In the genomic region with DNA sequence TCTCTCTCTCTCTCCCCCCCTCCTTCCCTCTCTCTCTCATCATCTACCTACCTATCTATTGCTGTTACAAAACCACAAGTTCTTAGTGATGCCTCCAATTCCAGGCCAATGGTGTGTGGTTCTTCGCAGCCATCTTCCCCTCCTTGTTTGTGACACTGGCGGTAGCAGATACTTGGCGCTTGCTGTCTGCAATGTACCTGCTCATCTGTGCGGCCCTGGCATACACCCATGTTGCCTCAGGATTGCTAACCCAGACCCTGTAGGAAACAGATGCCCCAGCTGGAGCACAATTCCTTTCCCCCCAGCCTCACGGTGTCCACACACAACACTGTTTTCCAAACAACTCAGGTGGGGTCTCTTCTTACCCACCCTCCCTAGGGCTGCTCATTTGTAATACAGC, we compare ENCODE assay signal across 33 cellular contexts. TPM values are rescaled to one million over a fixed set of nuclear protein-coding genes. Genes with fewer than 3 reads are reported as not detected.
DNase-seq lines count a peak whose midpoint lies in the region; ATAC-seq, FAIRE-seq and TF ChIP-seq lines count a peak whose summit lies in the region.
"Had no signal": no experiment of that assay in that cellular context is flagged by ENCODE, and none has a peak within 500 bp of the region (broad histone marks: within the 10 kb centered on the region; RNA-seq: fewer than 3 reads in every experiment).

No MANE protein-coding gene starts in this region.

- 52% methylated on average over 5 of the region's 5 CpGs for WGBS in HepG2 (ENCODE audit: low lambda C conversion rate)
- 88% methylated on average over 5 of the region's 5 CpGs for WGBS in right lobe of liver (ENCODE audit: insufficient coverage, low coverage, low lambda C conversion rate, missing lambda C conversion rate)

- no peak overlapping the region for H3K4me2 ChIP-seq in HepG2 (ENCODE audit: low read depth, low read length)
- H3K4me2 ChIP-seq: hepatocyte had no signal

- no peaks in the 10 kb centered on the region; the same call in 1 of the 2 replicates for H4K20me1 ChIP-seq in HepG2 (ENCODE audit: insufficient read depth, low read length)

- TF ChIP-seq CTCF in HepG2 (CRISPR knock-in tag; IDR thresholded peaks at IDR 0.05) (no peak), right lobe of liver (IDR thresholded peaks at IDR 0.05) (no peak)

- in situ Hi-C loops in HepG2 (cut with HindIII; ENCODE audit: extremely low pct_ligation_motif_present, low pct_unique_long_range_greater_than_20kb): no loop called here

- CTCF ChIA-PET in HepG2 (lab: Yijun Ruan, JAX; ENCODE audit: low intra/inter-chr PET ratio, low total read pairs): no interaction called here

- no peaks in the 10 kb centered on the region for H3K9me3 Mint-ChIP-seq in activated naive CD8-positive, alpha-beta T cell treated with anti-CD3 and anti-CD28 coated beads, Interleukin-2, amount 50 U/mL, for 24 hours
- no peaks in the 10 kb centered on the region for H3K9me3 Mint-ChIP-seq in immature natural killer cell
- H3K9me3 Mint-ChIP-seq: activated naive CD4-positive, alpha-beta T cell treated with anti-CD3 and anti-CD28 coated beads for 36 hours had no signal

- H3K4me1 ChIP-seq in HepG2 (ENCODE audit: insufficient read depth, low read length) (peaks cover 12% of the 10 kb centered on the region), right lobe of liver (no peaks in the 10 kb centered on the region)
- H3K4me1 ChIP-seq: left lung had no signal

- H2AFZ ChIP-seq in HepG2 (ENCODE audit: low read length): no peak overlapping the region
- H2AFZ ChIP-seq: hepatocyte had no signal

- POLR2A ChIA-PET in HepG2 (lab: Yijun Ruan, JAX): no interaction called here

- H3K27ac ChIP-seq in HepG2 (ENCODE audit: extremely low read length, insufficient read depth, low read length) (no peak overlapping the region), right lobe of liver (no peak overlapping the region), temporal lobe (ENCODE audit: low read depth, low read length) (peak overlapping the region; percentile 99)
- H3K27ac ChIP-seq: esophagus squamous epithelium, hepatocyte, left lung, ovary, RWPE1, SK-N-MC, upper lobe of left lung, WERI-Rb-1 had no signal

- no peak for TF ChIP-seq RAD21 in HepG2 (CRISPR knock-in tag; IDR thresholded peaks at IDR 0.05)

- DNase-seq in HepG2 (ENCODE audit: low spot score): no peak
- no peak for DNase-seq in right lobe of liver
- DNase-seq in activated naive CD8-positive, alpha-beta T cell treated with anti-CD3 and anti-CD28 coated beads, Interleukin-2, amount 50 U/mL, for 24 hours: no peak
- DNase-seq in immature natural killer cell: no peak
- no peak for DNase-seq in DMS53 (lab: John Stamatoyannopoulos, UW)
- DNase-seq in DMS 273 treated with DMSO at 0.1 percent for 48 hours (lab: John Stamatoyannopoulos, UW): no peak
- DNase-seq: activated CD4-positive, alpha-beta T cell treated with anti-CD3 and anti-CD28 coated beads, Interleukin-2, amount 50 U/mL, for 4 hours; activated naive CD4-positive, alpha-beta T cell treated with anti-CD3 and anti-CD28 coated beads for 36 hours; activated T-cell treated with anti-CD3 and anti-CD28 coated beads, Interleukin-2, amount 50 U/mL, for 1 hour; CD4-positive, CD25-positive, alpha-beta regulatory T cell; cerebellar nuclear complex; DMS153; esophagus squamous epithelium; IMR-90; naive B cell; NCI-H1092 treated with DMSO at 0.1 percent for 48 hours; NCI-H526 treated with DMSO at 0.1 percent for 48 hours; stimulated activated CD4-positive, alpha-beta T cell treated with anti-CD3 and anti-CD28 coated beads, Interleukin-15, amount 100 ng/mL, for 24 hours; T-helper 9 cell; upper lobe of left lung; WERI-Rb-1 had no signal

- peak overlapping the region; percentile 52 for H3K27ac Mint-ChIP-seq in activated naive CD8-positive, alpha-beta T cell treated with anti-CD3 and anti-CD28 coated beads, Interleukin-2, amount 50 U/mL, for 24 hours
- peak overlapping the region in 4 of 6 donors; percentile 24 to 86 (median 72) for H3K27ac Mint-ChIP-seq in immature natural killer cell
- H3K27ac Mint-ChIP-seq: activated naive CD4-positive, alpha-beta T cell treated with anti-CD3 and anti-CD28 coated beads for 36 hours had no signal

- H3K4me3 ChIP-seq in HepG2 (replicated peaks in 1 of 3; ENCODE audit: insufficient read depth in 1 of 3, low read depth in 2 of 3, low read length in 3 of 3) (no peak overlapping the region), right lobe of liver (no peak overlapping the region)
- H3K4me3 ChIP-seq: esophagus squamous epithelium, hepatocyte, left lung, ovary, SK-N-MC, upper lobe of left lung had no signal

- no TSS peak for BruUV-seq in HepG2 (replicated peaks; lab: Mats Ljungman, UMichigan)

- H3K9ac ChIP-seq in HepG2 (ENCODE audit: insufficient read depth, low read depth, low read length): no peak overlapping the region

- no peaks in the 10 kb centered on the region for H3K36me3 Mint-ChIP-seq in activated naive CD8-positive, alpha-beta T cell treated with anti-CD3 and anti-CD28 coated beads, Interleukin-2, amount 50 U/mL, for 24 hours (ENCODE audit: low read depth)
- no peaks in the 10 kb centered on the region for H3K36me3 Mint-ChIP-seq in immature natural killer cell
- H3K36me3 Mint-ChIP-seq: CD4-positive, CD25-positive, alpha-beta regulatory T cell; naive B cell had no signal

- FAIRE-seq in HepG2 (lab: Jason Lieb, UNC): no peak
- FAIRE-seq: frontal cortex, G401.6, GM19239 had no signal

- TF ChIP-seq POLR2A in HepG2 (IDR thresholded peaks at IDR 0.05; ENCODE audit: insufficient read depth in 1 of 2, low read depth in 2 of 2, low read length in 2 of 2) (no peak), right lobe of liver (IDR thresholded peaks at IDR 0.05) (no peak)

- H3K27me3 ChIP-seq in HepG2 (ENCODE audit: control insufficient read depth in 1 of 2, insufficient read depth in 2 of 2, low read length in 2 of 2) (peaks cover 4 to 42% of the 10 kb centered on the region in 2 experiments; a peak in 4 of 5 replicates), right lobe of liver (no peaks in the 10 kb centered on the region)
- H3K27me3 ChIP-seq: ovary, upper lobe of left lung had no signal

- H3K4me1 Mint-ChIP-seq in activated naive CD8-positive, alpha-beta T cell treated with anti-CD3 and anti-CD28 coated beads, Interleukin-2, amount 50 U/mL, for 24 hours: peaks cover 7% of the 10 kb centered on the region
- H3K4me1 Mint-ChIP-seq in immature natural killer cell: peaks cover 0 to 7% of the 10 kb centered on the region in 2 donors

- TF ChIP-seq EP300 in HepG2 (IDR thresholded peaks at IDR 0.05; ENCODE audit: low read depth in 2 of 2, low read length in 2 of 2) (no peak), HepG2 (CRISPR knock-in tag; IDR thresholded peaks at IDR 0.05; ENCODE audit: borderline replicate concordance) (no peak)

- H3K79me2 ChIP-seq in HepG2 (ENCODE audit: insufficient read depth, low read length): no peaks in the 10 kb centered on the region
- H3K79me2 ChIP-seq: hepatocyte had no signal

- H3K36me3 ChIP-seq in HepG2 (replicated peaks in 1 of 2; ENCODE audit: control insufficient read depth in 1 of 2, insufficient read depth in 2 of 2, low read length in 2 of 2): no peaks in the 10 kb centered on the region
- H3K36me3 ChIP-seq in right lobe of liver: no peaks in the 10 kb centered on the region
- H3K36me3 ChIP-seq: esophagus squamous epithelium, left lung, ovary, upper lobe of left lung, WERI-Rb-1 had no signal

- H3K27me3 Mint-ChIP-seq in activated naive CD8-positive, alpha-beta T cell treated with anti-CD3 and anti-CD28 coated beads, Interleukin-2, amount 50 U/mL, for 24 hours: peaks cover 21% of the 10 kb centered on the region
- peaks cover 16 to 23% (median 21%) of the 10 kb centered on the region in 3 donors for H3K27me3 Mint-ChIP-seq in immature natural killer cell (ENCODE audit: low read depth in 3 of 3)

- intact Hi-C loops in HepG2 (cut with micrococcal nuclease; ENCODE audit: unreplicated experiment) (no loop called here), right lobe of liver (cut with DNase I) (no loop called here)

- H3K9me3 ChIP-seq in HepG2 (ENCODE audit: low read length): no peaks in the 10 kb centered on the region
- no peaks in the 10 kb centered on the region for H3K9me3 ChIP-seq in right lobe of liver
- H3K9me3 ChIP-seq: esophagus squamous epithelium, left lung, ovary, upper lobe of left lung had no signal

- H3K4me3 Mint-ChIP-seq in activated naive CD8-positive, alpha-beta T cell treated with anti-CD3 and anti-CD28 coated beads, Interleukin-2, amount 50 U/mL, for 24 hours: no peak overlapping the region
- no peak overlapping the region for H3K4me3 Mint-ChIP-seq in immature natural killer cell
- H3K4me3 Mint-ChIP-seq: activated naive CD4-positive, alpha-beta T cell treated with anti-CD3 and anti-CD28 coated beads for 36 hours; CD4-positive, CD25-positive, alpha-beta regulatory T cell; naive B cell had no signal

- ATAC-seq in HepG2 (no peak), right lobe of liver (no peak), GM21529 (IDR thresholded peaks at IDR 0.05; ENCODE audit: unreplicated experiment) (no peak)
- no peak for ATAC-seq in activated naive CD8-positive, alpha-beta T cell treated with anti-CD3 and anti-CD28 coated beads, Interleukin-2, amount 50 U/mL, for 24 hours
- ATAC-seq: HCT116, left lung, sciatic nerve had no signal

RNA-seq across cellular contexts. Expression of gene DPYSL4, which starts 13.6 kb away (rescaled TPM):
- total RNA-seq in HepG2 (2016; rRNA removed; fragmentation: Illumina TruSeq; extraction: Trizol) (0.38 and 0.84 TPM in 2 replicates), right lobe of liver (under 1 TPM in 3 of 6 experiments, not detected in 3; 0.24 to 0.31 (median 0.25) TPM), temporal lobe (39.3 TPM)
- total RNA-seq in HepG2 (2016; cell fraction: cytosol; rRNA removed; fragmentation: Illumina TruSeq; extraction: Trizol; ENCODE audit: low read depth): 0.30 and 0.53 TPM in 2 replicates
- 0.28 and 0.67 TPM in 2 replicates for total RNA-seq in HepG2 (2016; cell fraction: insoluble cytoplasmic fraction; rRNA removed; fragmentation: Illumina TruSeq; extraction: Trizol)
- total RNA-seq in HepG2 (2016; cell fraction: membrane; rRNA removed; fragmentation: Illumina TruSeq; extraction: Trizol): 0.65 and 0.72 TPM in 2 replicates
- 0.25 and 0.85 TPM in 2 replicates for total RNA-seq in HepG2 (2016; cell fraction: nucleus; rRNA removed; fragmentation: Illumina TruSeq; extraction: Trizol)
- polyA plus RNA-seq in HepG2 (2011; rRNA removed) (1.2 and 2.1 TPM in 2 replicates), immature natural killer cell (not detected)
- polyA plus RNA-seq in HepG2 (2011; cell fraction: cytosol; rRNA removed): 0.87 and 0.98 TPM in 2 replicates
- polyA plus RNA-seq in HepG2 (2011; cell fraction: nucleus; rRNA removed): 6.5 and 9.7 TPM in 2 replicates
- polyA plus RNA-seq in HepG2 (2012): 0.76 and 1.7 TPM in 2 replicates
- 0.43 and 0.57 TPM in 2 replicates for polyA plus RNA-seq in HepG2 (2016; cell fraction: cytosol; fragmentation: Illumina TruSeq; extraction: Trizol; ENCODE audit: low read depth)
- polyA plus RNA-seq in HepG2 (2016; cell fraction: insoluble cytoplasmic fraction; fragmentation: Illumina TruSeq; extraction: Trizol; ENCODE audit: low read depth): 0.42 and 0.70 TPM in 2 replicates
- 0.53 and 0.62 TPM in 2 replicates for polyA plus RNA-seq in HepG2 (2016; cell fraction: membrane; fragmentation: Illumina TruSeq; extraction: Trizol; ENCODE audit: low read depth)
- 1.1 and 1.7 TPM in 2 replicates for polyA plus RNA-seq in HepG2 (2016; cell fraction: nucleus; fragmentation: Illumina TruSeq; extraction: Trizol; ENCODE audit: insufficient read depth, low read depth)
- polyA minus RNA-seq in HepG2 (2011; rRNA and poly(A)+ RNA removed; ENCODE audit: low replicate concordance): 0.07 and 2.3 TPM in 2 replicates
- 1.1 and 1.6 TPM in 2 replicates for polyA minus RNA-seq in HepG2 (2011; cell fraction: cytosol; rRNA and poly(A)+ RNA removed)
- 1.2 TPM in 2 replicates for polyA minus RNA-seq in HepG2 (2011; cell fraction: nucleus; rRNA and poly(A)+ RNA removed)

Comparison
In these comparisons a context has a peak if more than half of its experiments do, and no peak if none do; other contexts are left out.
1. RNA of gene DPYSL4, which starts 13.6 kb away (total RNA-seq): 39.3 TPM in temporal lobe (single experiment); 0.25 to 0.85 TPM in HepG2 and 0.24 to 0.31 TPM in right lobe of liver; every median in the first group is over 10 times any median in the second.